In genomic region chr2:26818972-26819371, GRCh38 we compare ENCODE assay signal across 1 cellular context.
TF ChIP-seq lines count a peak whose summit lies in the region.

No MANE protein-coding gene starts in this region.

TF ChIP-seq in HepG2, 621 proteins besides CTCF, POLR2A, EP300 and RAD21:
- TF ChIP-seq AKNA (CRISPR knock-in tag; IDR thresholded peaks at IDR 0.05; ENCODE audit: borderline replicate concordance) = no peak
- no peak for TF ChIP-seq SAP130 (CRISPR knock-in tag; IDR thresholded peaks at IDR 0.05; ENCODE audit: low read depth)
- no peak for TF ChIP-seq NFKB2 (CRISPR knock-in tag; IDR thresholded peaks at IDR 0.05; ENCODE audit: borderline replicate concordance)
- TF ChIP-seq ZNF3 (CRISPR knock-in tag; IDR thresholded peaks at IDR 0.05) = no peak
- TF ChIP-seq ZNF629 (CRISPR knock-in tag; conservative IDR thresholded peaks at IDR 0.05) = no peak
- TF ChIP-seq FOXP4 (CRISPR knock-in tag; IDR thresholded peaks at IDR 0.05) = no peak
- no peak for TF ChIP-seq ZNF138 (CRISPR knock-in tag; IDR thresholded peaks at IDR 0.05; ENCODE audit: low read depth)
- no peak for TF ChIP-seq HOXA9 (CRISPR knock-in tag; IDR thresholded peaks at IDR 0.05; ENCODE audit: borderline replicate concordance)
- no peak for TF ChIP-seq SRY (CRISPR knock-in tag; IDR thresholded peaks at IDR 0.05)
- no peak for TF ChIP-seq RFX3 (CRISPR knock-in tag; IDR thresholded peaks at IDR 0.05)
